8 cellular contexts compared by ENCODE assay signal in the genomic region with DNA sequence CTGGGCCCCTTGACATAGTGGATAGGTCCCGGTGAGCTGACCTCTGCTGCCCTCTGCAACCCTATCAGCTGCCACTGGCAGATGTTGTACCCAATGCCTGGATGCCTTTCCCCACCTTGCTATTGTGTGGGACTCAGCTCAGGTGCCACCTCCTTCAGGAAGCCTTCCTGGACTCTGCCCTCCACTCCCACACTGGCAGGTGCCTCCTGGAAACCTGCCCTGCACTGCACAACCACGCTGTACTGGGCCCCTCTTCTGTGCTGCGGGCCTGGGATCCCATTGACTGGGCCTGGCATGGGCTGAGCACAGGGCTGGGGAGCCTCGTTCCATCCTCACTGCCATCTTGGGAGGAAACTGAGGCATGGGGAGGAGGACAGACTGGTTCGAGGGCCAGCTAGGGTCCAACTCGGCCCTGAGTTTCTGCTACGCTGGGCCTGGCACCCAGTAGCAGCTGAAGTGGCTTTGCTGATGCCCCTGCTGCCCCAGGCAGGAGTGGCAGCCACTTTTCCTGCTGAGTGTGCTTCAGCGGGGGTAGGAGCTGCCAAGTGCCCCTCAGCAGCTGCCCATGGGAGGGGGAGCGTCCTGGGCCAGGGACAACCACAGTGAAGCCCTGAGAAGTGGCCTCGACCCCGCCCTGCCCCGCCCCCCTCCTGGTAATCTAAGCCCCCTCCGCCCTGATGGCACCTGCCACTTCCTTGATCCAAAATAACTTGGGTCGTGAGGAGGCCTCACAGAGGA. TPM values are rescaled to one million over a fixed set of nuclear protein-coding genes. Genes with fewer than 3 reads are reported as not detected.
DNase-seq lines count a peak whose midpoint lies in the region; ATAC-seq and TF ChIP-seq lines count a peak whose summit lies in the region.
"Had no signal": no experiment of that assay in that cellular context is flagged by ENCODE, and none has a peak within 500 bp of the region (broad histone marks: within the 10 kb centered on the region; RNA-seq: fewer than 3 reads in every experiment).

No MANE protein-coding gene starts in this region.

- peak overlapping the region; percentile 69 for H3K4ac ChIP-seq in IMR-90 (ENCODE audit: low read depth, low read length)

- no peak for ATAC-seq in IMR-90 (ENCODE audit: low read depth)
- ATAC-seq in HG02610 (IDR thresholded peaks at IDR 0.05; ENCODE audit: unreplicated experiment) = no peak

- H4K5ac ChIP-seq in IMR-90 (ENCODE audit: low read depth, low read length) = no peak overlapping the region

- H3K36me3 ChIP-seq in IMR-90 (ENCODE audit: control insufficient read depth, insufficient read depth, low read length) (peaks cover 14% of the 10 kb centered on the region), Karpas-422 (ENCODE audit: insufficient read depth, low read length) (no peaks in the 10 kb centered on the region)

- TF ChIP-seq POLR2A in IMR-90 (IDR thresholded peaks at IDR 0.05; ENCODE audit: low read depth, low read length) = no peak

- H3K9me3 ChIP-seq in IMR-90 (ENCODE audit: control insufficient read depth, insufficient read depth, low read length) (no peaks in the 10 kb centered on the region), Karpas-422 (ENCODE audit: low read length) (no peaks in the 10 kb centered on the region)

- H3K27me3 ChIP-seq in IMR-90 (ENCODE audit: control insufficient read depth, insufficient read depth, low read length) (no peaks in the 10 kb centered on the region), Karpas-422 (ENCODE audit: low read length) (no peaks in the 10 kb centered on the region)

- in situ Hi-C loops in IMR-90 (cut with MboI; ENCODE audit: low sequenced_read_pairs) = no loop called here

- 0 out of 2 replicates have a peak, but pooled peaks cover 3% of the 10 kb centered on the region for H4K20me1 ChIP-seq in IMR-90 (ENCODE audit: insufficient read depth, low read length)
- H4K20me1 ChIP-seq in Karpas-422 (ENCODE audit: insufficient read depth, low read depth, low read length) = no peaks in the 10 kb centered on the region

- H3K14ac ChIP-seq in IMR-90 (replicated peaks; ENCODE audit: low read depth, low read length) = peak overlapping the region; percentile 48; the same call in 1 of the 2 replicates

- TF ChIP-seq RAD21 in IMR-90 (IDR thresholded peaks at IDR 0.05; ENCODE audit: low read length) = no peak

- no peaks in the 10 kb centered on the region for H3K9me2 ChIP-seq in Karpas-422 (replicated peaks; ENCODE audit: insufficient read depth, low read length)

- no peak overlapping the region; a peak in 1 of 4 replicates for H4K8ac ChIP-seq in IMR-90 (ENCODE audit: low read depth in 2 of 2, low read length in 2 of 2)

- intact Hi-C loops in IMR-90 (cut with micrococcal nuclease) = no loop called here

- peak overlapping the region; percentile 95 for H2AK9ac ChIP-seq in IMR-90 (replicated peaks; ENCODE audit: low read depth, low read length, poor library complexity)

- no peak overlapping the region; the same call in 1 of the 2 replicates for H4K91ac ChIP-seq in IMR-90 (ENCODE audit: insufficient read depth, low read depth, low read length)

- no peak overlapping the region for H3K23ac ChIP-seq in IMR-90 (ENCODE audit: low read depth, low read length)

- no peak overlapping the region for H3K56ac ChIP-seq in IMR-90 (ENCODE audit: extremely low read depth, insufficient read depth, low read length)

- H3K4me2 ChIP-seq in IMR-90 (ENCODE audit: low read depth, low read length) (peak overlapping the region; percentile 27), Karpas-422 (ENCODE audit: low read depth, low read length, poor library complexity, severe bottlenecking) (no peak overlapping the region)

- POLR2A ChIA-PET in IMR-90 (lab: Charles Lee; ENCODE audit: unreplicated experiment) = no interaction called here

- 80% methylated on average over 5 of the region's 14 CpGs; no CpG with 5 or more reads in 1 of the 2 experiments for WGBS in IMR-90 (ENCODE audit: extremely low coverage in 2 of 2, insufficient read length in 1 of 2), 2 experiments

- H2BK120ac ChIP-seq in IMR-90 (ENCODE audit: low read depth, low read length) = no peak overlapping the region

- no peaks in the 10 kb centered on the region for H3K9me1 ChIP-seq in IMR-90 (ENCODE audit: insufficient read depth, low read length)

- CTCF ChIA-PET in IMR-90 (lab: Yijun Ruan, JAX) = interaction anchor here (1.4 kb wide), 1 partner anchor 33 kb away, joined by 3 read pairs; no protein-coding TSS in a partner anchor

- no peak overlapping the region for H3K18ac ChIP-seq in IMR-90 (ENCODE audit: low read depth, low read length)

- no TSS peak for BruUV-seq in IMR-90 (replicated peaks; lab: Mats Ljungman, UMichigan)

- H2BK5ac ChIP-seq in IMR-90 (ENCODE audit: low read depth, low read length, poor library complexity, severe bottlenecking) = no peak overlapping the region

- dilution Hi-C loops in IMR-90 (cut with HindIII; ENCODE audit: low sequenced_read_pairs, unreplicated experiment) = no loop called here

- no peak for TF ChIP-seq CTCF in IMR-90 (conservative IDR thresholded peaks at IDR 0.05; ENCODE audit: low read depth, low read length)

- H2AFZ ChIP-seq in IMR-90 (replicated peaks; ENCODE audit: low read length, poor library complexity) = peak overlapping the region; percentile 47
- H2AFZ ChIP-seq in Karpas-422 (ENCODE audit: low read length) = no peak overlapping the region

- peak overlapping the region; percentile 15 for H2AK5ac ChIP-seq in IMR-90 (ENCODE audit: low read depth, low read length)

- H3K79me2 ChIP-seq in Karpas-422 (ENCODE audit: low read length) = no peaks in the 10 kb centered on the region

- no peak overlapping the region for H2BK20ac ChIP-seq in IMR-90 (ENCODE audit: low read depth, low read length)

- H3K4me3 ChIP-seq in IMR-90 (ENCODE audit: insufficient read depth, low read depth, low read length) = no peak overlapping the region
- H3K4me3 ChIP-seq in skeletal muscle cell (ENCODE audit: low read depth, low read length) = peak overlapping the region; percentile 56
- H3K4me3 ChIP-seq in Karpas-422 (ENCODE audit: low read length) = no peak overlapping the region

- H2BK15ac ChIP-seq in IMR-90 (ENCODE audit: low read depth, low read length) = no peak overlapping the region

- H3K9ac ChIP-seq in IMR-90 (ENCODE audit: low read depth, low read length) (no peak overlapping the region), Karpas-422 (ENCODE audit: low read length) (no peak overlapping the region)

- H3K4me1 ChIP-seq in IMR-90 (ENCODE audit: control insufficient read depth, insufficient read depth, low read length) = peaks cover 24% of the 10 kb centered on the region
- H3K4me1 ChIP-seq in Karpas-422 (ENCODE audit: low read length) = 0 out of 2 replicates have a peak, but pooled peaks cover 2% of the 10 kb centered on the region

- no peak for DNase-seq in IMR-90
- DNase-seq in ecto neural progenitor cell (ENCODE audit: low spot score) = peak; percentile 44
- no peak for DNase-seq in skeletal muscle cell (ENCODE audit: low read depth)
- DNase-seq in Karpas-422 = no peak
- DNase-seq in NCI-H226 = no peak
- DNase-seq: NCI-H526 treated with DMSO at 0.1 percent for 48 hours; stimulated activated CD4-positive, alpha-beta T cell treated with anti-CD3 and anti-CD28 coated beads, Interleukin-4, amount 100 ng/mL, for 4 hours had no signal

- H3K27ac ChIP-seq in IMR-90 (ENCODE audit: insufficient read depth, low read length) (no peak overlapping the region), Karpas-422 (ENCODE audit: low read length) (no peak overlapping the region)

- peaks cover 20 to 34% of the 10 kb centered on the region in 2 experiments; a peak in 3 of 4 replicates for H3K79me1 ChIP-seq in IMR-90 (ENCODE audit: low read depth in 1 of 2, low read length in 2 of 2)

TF ChIP-seq in IMR-90, 13 proteins besides CTCF, POLR2A, EP300 and RAD21 (continues in another document):
- TF ChIP-seq CHD1 (IDR thresholded peaks at IDR 0.05; ENCODE audit: low read depth, low read length) = no peak
- no peak for TF ChIP-seq RFX5 (IDR thresholded peaks at IDR 0.05; ENCODE audit: low read depth, low read length)
- TF ChIP-seq, protein P1, sequence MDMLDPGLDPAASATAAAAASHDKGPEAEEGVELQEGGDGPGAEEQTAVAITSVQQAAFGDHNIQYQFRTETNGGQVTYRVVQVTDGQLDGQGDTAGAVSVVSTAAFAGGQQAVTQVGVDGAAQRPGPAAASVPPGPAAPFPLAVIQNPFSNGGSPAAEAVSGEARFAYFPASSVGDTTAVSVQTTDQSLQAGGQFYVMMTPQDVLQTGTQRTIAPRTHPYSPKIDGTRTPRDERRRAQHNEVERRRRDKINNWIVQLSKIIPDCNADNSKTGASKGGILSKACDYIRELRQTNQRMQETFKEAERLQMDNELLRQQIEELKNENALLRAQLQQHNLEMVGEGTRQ (IDR thresholded peaks at IDR 0.05; ENCODE audit: low read depth, low read length) = no peak
- no peak for TF ChIP-seq NFE2L2 (IDR thresholded peaks at IDR 0.05; ENCODE audit: low read depth, low read length)

RNA-seq across cellular contexts. Expression of a gene that starts 1.3 kb away (rescaled TPM):
- total RNA-seq in IMR-90 (2012; rRNA removed) = 44.8 and 51.4 TPM in 2 replicates
- polyA plus RNA-seq in IMR-90 (2012; rRNA removed) = 119 and 126 TPM in 2 replicates
- polyA plus RNA-seq in IMR-90 (2012; cell fraction: cytosol; rRNA removed) = 146 and 387 TPM in 2 replicates
- 158 and 207 TPM in 2 replicates for polyA plus RNA-seq in IMR-90 (2012; cell fraction: nucleus; rRNA removed; ENCODE audit: low replicate concordance)
- total RNA-seq in Karpas-422 (2014; rRNA removed; shearing (Covaris generic); ENCODE audit: low replicate concordance) = 1.0 and 32.6 TPM in 2 replicates

RNA-seq across cellular contexts. Expression of a gene that starts 21.7 kb away (rescaled TPM):
- 3.6 and 4.2 TPM in 2 replicates for total RNA-seq in IMR-90 (2012; rRNA removed)
- polyA plus RNA-seq in IMR-90 (2012; rRNA removed) = 73.9 and 83.3 TPM in 2 replicates
- polyA plus RNA-seq in IMR-90 (2012; cell fraction: cytosol; rRNA removed) = 39.1 and 101 TPM in 2 replicates
- 36.4 and 102 TPM in 2 replicates for polyA plus RNA-seq in IMR-90 (2012; cell fraction: nucleus; rRNA removed; ENCODE audit: low replicate concordance)
- total RNA-seq in Karpas-422 (2014; rRNA removed; shearing (Covaris generic); ENCODE audit: low replicate concordance) = not detected in 2 replicates

RNA-seq across cellular contexts. Expression of a gene that starts 23.2 kb away (rescaled TPM):
- 35.3 and 35.7 TPM in 2 replicates for total RNA-seq in IMR-90 (2012; rRNA removed)
- 47.6 and 48.6 TPM in 2 replicates for polyA plus RNA-seq in IMR-90 (2012; rRNA removed)
- polyA plus RNA-seq in IMR-90 (2012; cell fraction: cytosol; rRNA removed) = 41.6 and 60.0 TPM in 2 replicates
- polyA plus RNA-seq in IMR-90 (2012; cell fraction: nucleus; rRNA removed; ENCODE audit: low replicate concordance) = 105 and 190 TPM in 2 replicates
- 21.7 and 55.7 TPM in 2 replicates for total RNA-seq in Karpas-422 (2014; rRNA removed; shearing (Covaris generic); ENCODE audit: low replicate concordance)

RNA-seq across cellular contexts. Expression of a gene that starts 40.6 kb away (rescaled TPM):
- total RNA-seq in IMR-90 (2012; rRNA removed) = 11.9 and 12.5 TPM in 2 replicates
- 32.9 and 42.2 TPM in 2 replicates for polyA plus RNA-seq in IMR-90 (2012; rRNA removed)
- polyA plus RNA-seq in IMR-90 (2012; cell fraction: cytosol; rRNA removed) = 18.6 and 48.3 TPM in 2 replicates
- 25.4 and 59.2 TPM in 2 replicates for polyA plus RNA-seq in IMR-90 (2012; cell fraction: nucleus; rRNA removed; ENCODE audit: low replicate concordance)
- total RNA-seq in Karpas-422 (2014; rRNA removed; shearing (Covaris generic); ENCODE audit: low replicate concordance) = 23.5 and 41.6 TPM in 2 replicates

RNA-seq across cellular contexts. Expression of a gene that starts 54.4 kb away (rescaled TPM):
- total RNA-seq in IMR-90 (2012; rRNA removed) = 0.28 and 0.36 TPM in 2 replicates
- 2.7 and 3.6 TPM in 2 replicates for polyA plus RNA-seq in IMR-90 (2012; rRNA removed)
- 2.5 and 3.4 TPM in 2 replicates for polyA plus RNA-seq in IMR-90 (2012; cell fraction: cytosol; rRNA removed)
- 22.0 and 36.8 TPM in 2 replicates for polyA plus RNA-seq in IMR-90 (2012; cell fraction: nucleus; rRNA removed; ENCODE audit: low replicate concordance)
- total RNA-seq in Karpas-422 (2014; rRNA removed; shearing (Covaris generic); ENCODE audit: low replicate concordance) = 2.7 and 3.1 TPM in 2 replicates
